In the genomic region with DNA sequence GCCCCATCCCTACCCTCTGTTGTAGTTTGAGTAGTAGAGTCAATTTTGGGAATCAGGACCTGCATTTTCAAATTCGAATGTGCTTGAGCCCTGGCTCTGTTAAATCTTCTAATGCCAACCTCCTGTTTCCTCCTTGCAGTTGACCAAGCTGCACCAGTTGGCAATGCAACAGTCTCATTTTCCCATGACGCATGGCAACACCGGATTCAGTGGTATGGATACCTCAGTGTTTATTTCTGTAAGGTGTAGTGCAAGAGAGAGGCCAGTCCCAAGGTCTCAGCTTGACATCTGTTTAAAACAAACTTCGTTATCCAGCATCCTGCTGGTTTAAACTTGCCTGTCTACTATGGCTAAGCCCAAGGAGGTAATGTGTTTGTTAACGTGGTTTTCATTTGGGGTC, we compare ENCODE assay signal across 2 cellular contexts.
TF ChIP-seq lines count a peak whose summit lies in the region.

No MANE protein-coding gene starts in this region.

TF ChIP-seq in HepG2, 621 proteins besides CTCF, POLR2A, EP300 and RAD21:
- TF ChIP-seq POLR2AphosphoS5 (IDR thresholded peaks at IDR 0.05; ENCODE audit: low read depth, low read length) (peak; percentile 15; the same call in 1 of the 2 replicates), ZBTB1 (CRISPR knock-in tag; IDR thresholded peaks at IDR 0.05; ENCODE audit: borderline replicate concordance) (no peak)
- TF ChIP-seq, protein P1, sequence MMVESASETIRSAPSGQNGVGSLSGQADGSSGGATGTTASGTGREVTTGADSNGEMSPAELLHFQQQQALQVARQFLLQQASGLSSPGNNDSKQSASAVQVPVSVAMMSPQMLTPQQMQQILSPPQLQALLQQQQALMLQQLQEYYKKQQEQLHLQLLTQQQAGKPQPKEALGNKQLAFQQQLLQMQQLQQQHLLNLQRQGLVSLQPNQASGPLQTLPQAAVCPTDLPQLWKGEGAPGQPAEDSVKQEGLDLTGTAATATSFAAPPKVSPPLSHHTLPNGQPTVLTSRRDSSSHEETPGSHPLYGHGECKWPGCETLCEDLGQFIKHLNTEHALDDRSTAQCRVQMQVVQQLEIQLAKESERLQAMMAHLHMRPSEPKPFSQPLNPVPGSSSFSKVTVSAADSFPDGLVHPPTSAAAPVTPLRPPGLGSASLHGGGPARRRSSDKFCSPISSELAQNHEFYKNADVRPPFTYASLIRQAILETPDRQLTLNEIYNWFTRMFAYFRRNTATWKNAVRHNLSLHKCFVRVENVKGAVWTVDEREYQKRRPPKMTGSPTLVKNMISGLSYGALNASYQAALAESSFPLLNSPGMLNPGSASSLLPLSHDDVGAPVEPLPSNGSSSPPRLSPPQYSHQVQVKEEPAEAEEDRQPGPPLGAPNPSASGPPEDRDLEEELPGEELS (CRISPR knock-in tag; IDR thresholded peaks at IDR 0.05): no peak
- TF ChIP-seq, protein P2, sequence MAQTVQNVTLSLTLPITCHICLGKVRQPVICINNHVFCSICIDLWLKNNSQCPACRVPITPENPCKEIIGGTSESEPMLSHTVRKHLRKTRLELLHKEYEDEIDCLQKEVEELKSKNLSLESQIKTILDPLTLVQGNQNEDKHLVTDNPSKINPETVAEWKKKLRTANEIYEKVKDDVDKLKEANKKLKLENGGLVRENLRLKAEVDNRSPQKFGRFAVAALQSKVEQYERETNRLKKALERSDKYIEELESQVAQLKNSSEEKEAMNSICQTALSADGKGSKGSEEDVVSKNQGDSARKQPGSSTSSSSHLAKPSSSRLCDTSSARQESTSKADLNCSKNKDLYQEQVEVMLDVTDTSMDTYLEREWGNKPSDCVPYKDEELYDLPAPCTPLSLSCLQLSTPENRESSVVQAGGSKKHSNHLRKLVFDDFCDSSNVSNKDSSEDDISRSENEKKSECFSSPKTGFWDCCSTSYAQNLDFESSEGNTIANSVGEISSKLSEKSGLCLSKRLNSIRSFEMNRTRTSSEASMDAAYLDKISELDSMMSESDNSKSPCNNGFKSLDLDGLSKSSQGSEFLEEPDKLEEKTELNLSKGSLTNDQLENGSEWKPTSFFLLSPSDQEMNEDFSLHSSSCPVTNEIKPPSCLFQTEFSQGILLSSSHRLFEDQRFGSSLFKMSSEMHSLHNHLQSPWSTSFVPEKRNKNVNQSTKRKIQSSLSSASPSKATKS (CRISPR knock-in tag; IDR thresholded peaks at IDR 0.05): no peak

TF ChIP-seq in WTC11, 78 proteins besides CTCF, POLR2A, EP300 and RAD21:
- TF ChIP-seq ETV6 (CRISPR knock-in tag; IDR thresholded peaks at IDR 0.05) (no peak), NFYB (CRISPR knock-in tag; conservative IDR thresholded peaks at IDR 0.05; ENCODE audit: low read depth) (no peak), GABPB1 (CRISPR knock-in tag; IDR thresholded peaks at IDR 0.05) (no peak), ZNF232 (CRISPR knock-in tag; IDR thresholded peaks at IDR 0.05) (no peak), GRHL2 (CRISPR knock-in tag; IDR thresholded peaks at IDR 0.05; ENCODE audit: insufficient replicate concordance, severe bottlenecking) (no peak), USF2 (CRISPR knock-in tag; IDR thresholded peaks at IDR 0.05) (no peak), ZNF396 (CRISPR knock-in tag; IDR thresholded peaks at IDR 0.05; ENCODE audit: borderline replicate concordance) (no peak), ZBTB43 (CRISPR knock-in tag; IDR thresholded peaks at IDR 0.05) (no peak), FOXJ3 (CRISPR knock-in tag; IDR thresholded peaks at IDR 0.05; ENCODE audit: borderline replicate concordance) (no peak), GTF2I (CRISPR knock-in tag; conservative IDR thresholded peaks at IDR 0.05) (no peak)
- TF ChIP-seq, protein P3, sequence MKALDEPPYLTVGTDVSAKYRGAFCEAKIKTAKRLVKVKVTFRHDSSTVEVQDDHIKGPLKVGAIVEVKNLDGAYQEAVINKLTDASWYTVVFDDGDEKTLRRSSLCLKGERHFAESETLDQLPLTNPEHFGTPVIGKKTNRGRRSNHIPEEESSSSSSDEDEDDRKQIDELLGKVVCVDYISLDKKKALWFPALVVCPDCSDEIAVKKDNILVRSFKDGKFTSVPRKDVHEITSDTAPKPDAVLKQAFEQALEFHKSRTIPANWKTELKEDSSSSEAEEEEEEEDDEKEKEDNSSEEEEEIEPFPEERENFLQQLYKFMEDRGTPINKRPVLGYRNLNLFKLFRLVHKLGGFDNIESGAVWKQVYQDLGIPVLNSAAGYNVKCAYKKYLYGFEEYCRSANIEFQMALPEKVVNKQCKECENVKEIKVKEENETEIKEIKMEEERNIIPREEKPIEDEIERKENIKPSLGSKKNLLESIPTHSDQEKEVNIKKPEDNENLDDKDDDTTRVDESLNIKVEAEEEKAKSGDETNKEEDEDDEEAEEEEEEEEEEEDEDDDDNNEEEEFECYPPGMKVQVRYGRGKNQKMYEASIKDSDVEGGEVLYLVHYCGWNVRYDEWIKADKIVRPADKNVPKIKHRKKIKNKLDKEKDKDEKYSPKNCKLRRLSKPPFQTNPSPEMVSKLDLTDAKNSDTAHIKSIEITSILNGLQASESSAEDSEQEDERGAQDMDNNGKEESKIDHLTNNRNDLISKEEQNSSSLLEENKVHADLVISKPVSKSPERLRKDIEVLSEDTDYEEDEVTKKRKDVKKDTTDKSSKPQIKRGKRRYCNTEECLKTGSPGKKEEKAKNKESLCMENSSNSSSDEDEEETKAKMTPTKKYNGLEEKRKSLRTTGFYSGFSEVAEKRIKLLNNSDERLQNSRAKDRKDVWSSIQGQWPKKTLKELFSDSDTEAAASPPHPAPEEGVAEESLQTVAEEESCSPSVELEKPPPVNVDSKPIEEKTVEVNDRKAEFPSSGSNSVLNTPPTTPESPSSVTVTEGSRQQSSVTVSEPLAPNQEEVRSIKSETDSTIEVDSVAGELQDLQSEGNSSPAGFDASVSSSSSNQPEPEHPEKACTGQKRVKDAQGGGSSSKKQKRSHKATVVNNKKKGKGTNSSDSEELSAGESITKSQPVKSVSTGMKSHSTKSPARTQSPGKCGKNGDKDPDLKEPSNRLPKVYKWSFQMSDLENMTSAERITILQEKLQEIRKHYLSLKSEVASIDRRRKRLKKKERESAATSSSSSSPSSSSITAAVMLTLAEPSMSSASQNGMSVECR (CRISPR knock-in tag; IDR thresholded peaks at IDR 0.05; ENCODE audit: borderline replicate concordance): no peak
- TF ChIP-seq, protein P4, sequence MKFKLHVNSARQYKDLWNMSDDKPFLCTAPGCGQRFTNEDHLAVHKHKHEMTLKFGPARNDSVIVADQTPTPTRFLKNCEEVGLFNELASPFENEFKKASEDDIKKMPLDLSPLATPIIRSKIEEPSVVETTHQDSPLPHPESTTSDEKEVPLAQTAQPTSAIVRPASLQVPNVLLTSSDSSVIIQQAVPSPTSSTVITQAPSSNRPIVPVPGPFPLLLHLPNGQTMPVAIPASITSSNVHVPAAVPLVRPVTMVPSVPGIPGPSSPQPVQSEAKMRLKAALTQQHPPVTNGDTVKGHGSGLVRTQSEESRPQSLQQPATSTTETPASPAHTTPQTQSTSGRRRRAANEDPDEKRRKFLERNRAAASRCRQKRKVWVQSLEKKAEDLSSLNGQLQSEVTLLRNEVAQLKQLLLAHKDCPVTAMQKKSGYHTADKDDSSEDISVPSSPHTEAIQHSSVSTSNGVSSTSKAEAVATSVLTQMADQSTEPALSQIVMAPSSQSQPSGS (CRISPR knock-in tag; IDR thresholded peaks at IDR 0.05; ENCODE audit: borderline replicate concordance, low read depth): no peak
